In the genomic region with DNA sequence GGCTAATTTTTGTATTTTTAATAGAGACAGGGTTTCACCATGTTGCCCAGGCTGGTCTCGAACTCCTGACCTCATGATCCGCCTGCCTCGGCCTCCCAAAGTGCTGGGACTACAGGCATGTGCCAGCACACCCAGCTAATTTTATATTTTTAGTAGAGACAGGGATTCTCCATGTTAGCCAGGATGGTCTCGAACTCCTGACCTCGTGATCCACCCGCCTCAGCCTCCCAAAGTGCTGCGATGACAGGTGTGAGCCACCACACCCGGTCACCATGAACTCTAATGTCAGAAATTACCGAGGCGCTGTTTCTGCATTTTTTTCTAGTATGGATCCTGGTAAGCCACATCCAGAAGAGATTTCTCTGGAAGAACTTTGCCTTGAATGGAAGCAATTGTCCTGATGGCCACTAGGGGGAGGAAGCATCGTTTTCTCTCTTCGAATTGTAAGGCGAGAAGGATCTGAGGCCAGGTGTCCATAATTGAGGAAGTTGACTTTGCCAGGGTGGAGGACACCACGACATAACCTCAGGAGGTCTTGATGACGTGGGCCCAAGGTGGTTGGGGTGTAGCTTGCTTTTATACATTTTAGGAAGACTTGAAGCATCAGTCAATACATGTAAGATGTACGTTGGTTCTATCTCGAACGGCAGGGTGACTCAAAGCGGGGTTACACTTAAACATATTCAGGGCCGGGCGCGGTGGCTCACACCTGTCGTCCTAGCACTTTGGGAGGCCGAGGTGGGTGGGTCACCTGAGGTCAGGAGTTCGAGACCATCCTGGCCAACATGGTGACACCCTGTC, we compare ENCODE assay signal across 7 cellular contexts. TPM values are rescaled to one million over a fixed set of nuclear protein-coding genes. Genes with fewer than 3 reads are reported as not detected.
DNase-seq lines count a peak whose midpoint lies in the region; ATAC-seq, FAIRE-seq and TF ChIP-seq lines count a peak whose summit lies in the region.
"Not testable (repeated sequence)": the region's sequence is repeated elsewhere in the genome, so short reads cannot be mapped to it uniquely, and the experiment has no call there.

No MANE protein-coding gene starts in this region.

- H3K79me2 ChIP-seq in K562 (ENCODE audit: control insufficient read depth, insufficient read depth, low read length), result not testable (repeated sequence)

- peak; percentile 22 to 53; a peak in 2 of 4 replicates for TF ChIP-seq RAD21 in K562 (CRISPR knock-in tag; conservative IDR thresholded peaks at IDR 0.05 in 1 of 2, IDR thresholded peaks at IDR 0.05 in 1 of 2)

- not testable (repeated sequence) for H3K27ac ChIP-seq in K562 (ENCODE audit: extremely low read depth, low read depth, low read length); heart right ventricle; neutrophil

- H3K9ac ChIP-seq in K562 (ENCODE audit: insufficient read depth in 1 of 2, low read depth in 2 of 2, low read length in 2 of 2), result not testable (repeated sequence)

- not testable (repeated sequence) for H3K27me3 ChIP-seq in K562 (ENCODE audit: control insufficient read depth in 2 of 2, insufficient read depth in 2 of 2, low read length in 2 of 2); neutrophil
- peaks cover 0 to 22% (median 0%) of the 10 kb centered on the region in 7 donors for H3K27me3 ChIP-seq in heart right ventricle

- BruUV-seq in K562 (replicated peaks; lab: Mats Ljungman, UMichigan), result not testable (repeated sequence)

- FAIRE-seq in TTC549 (lab: Jason Lieb, UNC) (peak; percentile 50), K562 (lab: Jason Lieb, UNC) (peak; percentile 75)

- intact Hi-C loops in K562 (cut with micrococcal nuclease), result loop anchor here (1.0 to 5.0 kb wide), 2 partner anchors 810 to 941 kb away; no protein-coding TSS in a partner anchor
- intact Hi-C loops in heart right ventricle (cut with DNase I), result loop anchor here in 8 of 10 donors (2.0 to 10.0 kb wide), 4 partner anchors 940 to 955 kb away; no protein-coding TSS in a partner anchor

- not testable (repeated sequence) for TF ChIP-seq EP300 in K562 (IDR thresholded peaks at IDR 0.05; ENCODE audit: low read length)

- not testable (repeated sequence) for H3K9me1 ChIP-seq in K562 (ENCODE audit: control insufficient read depth, insufficient read depth, low read length)

- in situ Hi-C loops in K562 (cut with MboI), result loop anchor here (25.0 kb wide), 1 partner anchor 960 kb away; no protein-coding TSS in a partner anchor

- not testable (repeated sequence) for H3K4me2 ChIP-seq in K562 (ENCODE audit: insufficient read depth, low read length)

- 18% methylated on average over 21 of the region's 25 CpGs for WGBS in K562 (ENCODE audit: insufficient coverage, low coverage, missing lambda C conversion rate)
- WGBS in heart right ventricle, 2 donors, result 56 to 60% methylated on average over 25 of the region's 25 CpGs

- not testable (repeated sequence) for H3K9me3 ChIP-seq in K562 (replicated peaks; ENCODE audit: control insufficient read depth, insufficient read depth, low read depth, low read length); heart right ventricle; neutrophil

- POLR2A ChIA-PET in K562 (lab: Yijun Ruan, JAX), result not testable (repeated sequence)

- H3K4me3 ChIP-seq in K562; heart right ventricle; neutrophil (ENCODE audit: low read depth in 1 of 2, low read length in 1 of 2): not testable (repeated sequence)

- not testable (repeated sequence) for TF ChIP-seq POLR2A in K562 (conservative IDR thresholded peaks at IDR 0.05)

- H3K36me3 ChIP-seq in K562 (ENCODE audit: control insufficient read depth, insufficient read depth, low read length); heart right ventricle; neutrophil: not testable (repeated sequence)

- not testable (repeated sequence) for H4K20me1 ChIP-seq in K562 (replicated peaks; ENCODE audit: control insufficient read depth, insufficient read depth, low read length)

- H3K4me1 ChIP-seq in K562 (replicated peaks in 1 of 2; ENCODE audit: control insufficient read depth in 2 of 2, insufficient read depth in 2 of 2, low read length in 2 of 2); heart right ventricle; neutrophil (ENCODE audit: control insufficient read depth in 1 of 2, insufficient read depth in 1 of 2, low read depth in 1 of 2, low read length in 1 of 2): not testable (repeated sequence)

- peak; percentile 54 to 76 (median 73); a peak in 5 of 6 replicates for TF ChIP-seq CTCF in K562 (IDR thresholded peaks at IDR 0.05 in 2 of 3, conservative IDR thresholded peaks at IDR 0.05 in 1 of 3; ENCODE audit: insufficient read depth in 2 of 3, low read depth in 1 of 3, low read length in 3 of 3)
- TF ChIP-seq CTCF in heart right ventricle (IDR thresholded peaks at IDR 0.05), result peak; percentile 56 to 88 (median 84)
- TF ChIP-seq CTCF in neutrophil (IDR thresholded peaks at IDR 0.05), result peak; percentile 78

- CTCF ChIA-PET in K562 (lab: Yijun Ruan, JAX; ENCODE audit: low intra/inter-chr PET ratio), result not testable (repeated sequence)

- ATAC-seq in K562 (peak; percentile 66; the same call in 2 of the 3 replicates), heart right ventricle (peak in 2 of 8 donors; percentile 27 to 40)

- H2AFZ ChIP-seq in K562 (ENCODE audit: low read depth, low read length), result not testable (repeated sequence)

- DNase-seq in GDM1 (lab: John Stamatoyannopoulos, UW) (peak; percentile 63), HuH-7.5 (ENCODE audit: low spot score) (peak; percentile 21), NCI-H524 (lab: John Stamatoyannopoulos, UW) (peak; percentile 27 to 76), K562 (ENCODE audit: extremely low read depth in 1 of 4, low spot score in 3 of 4) (peak; percentile 30 to 55 (median 44)), heart right ventricle (peak in 1 of 2 donors; percentile 24)

TF ChIP-seq in K562, 482 proteins besides CTCF, POLR2A, EP300 and RAD21:
- TF ChIP-seq SPI1 (IDR thresholded peaks at IDR 0.05; ENCODE audit: borderline replicate concordance, low read depth, low read length) (0 out of 2 replicates have a peak, but pooled peaks have one; percentile 28), SRF (CRISPR knock-in tag; IDR thresholded peaks at IDR 0.05) (peak in 1 of 2 experiments; percentile 65; a peak in 1 of 4 replicates), ESRRA (IDR thresholded peaks at IDR 0.05; ENCODE audit: borderline replicate concordance, low read depth) (0 out of 2 replicates have a peak, but pooled peaks have one; percentile 37), CREM (IDR thresholded peaks at IDR 0.05; ENCODE audit: low read depth) (0 out of 2 replicates have a peak, but pooled peaks have one; percentile 4), CTBP1 (IDR thresholded peaks at IDR 0.05; ENCODE audit: borderline replicate concordance) (peak; percentile 25; the same call in 1 of the 2 replicates), ARNT (IDR thresholded peaks at IDR 0.05) (peak in 1 of 2 experiments; percentile 88; a peak in 2 of 4 replicates)
TF ChIP-seq in K562: peak in this region for 6; not testable (repeated sequence) for 476.

RNA-seq across cellular contexts. Expression of a gene that starts 37.4 kb away (rescaled TPM):
- not detected in 2 replicates for total RNA-seq in K562 (2011; cell fraction: chromatin; rRNA removed; ENCODE audit: low replicate concordance)
- not detected in 2 replicates for total RNA-seq in K562 (2011; cell fraction: nucleolus; rRNA removed)
- not detected in 2 replicates for total RNA-seq in K562 (2011; cell fraction: nucleoplasm; rRNA removed)
- total RNA-seq in K562 (2014; rRNA removed) (0.16 TPM in 1 of 2 replicates, not detected in the other), K562 (2014; rRNA removed; fragmentation: Illumina TruSeq; extraction: Trizol) (not detected in 2 replicates), K562 (2015; rRNA removed; fragmentation: Illumina TruSeq; extraction: Trizol) (not detected in 2 replicates), K562 (2021) (not detected in 2 replicates), heart right ventricle (not detected)
- polyA plus RNA-seq in K562 (2011; rRNA removed) (0.20 TPM in 1 of 2 replicates, not detected in the other), K562 (2014; fragmentation: Illumina TruSeq; extraction: Trizol) (0.17 TPM in 1 of 2 replicates, not detected in the other), K562 (2014; fragmentation: Nextera tagmentation; extraction: Ambion mirVana) (under 1 TPM in 1 of 2 experiments, not detected in 1; 0.06 TPM), K562 (2014; rRNA removed) (not detected in 2 replicates), heart right ventricle (under 1 TPM; 0.09 to 0.37 TPM)
- polyA plus RNA-seq in K562 (2011; cell fraction: cytosol; rRNA removed), result 0.04 TPM in 1 of 2 replicates, not detected in the other
- not detected in 2 replicates for polyA plus RNA-seq in K562 (2011; cell fraction: nucleus; rRNA removed)
- polyA plus RNA-seq in K562 (2012), result 0.07 and 0.17 TPM in 2 replicates
- not detected in 2 replicates for polyA minus RNA-seq in K562 (2011; rRNA and poly(A)+ RNA removed)
- polyA minus RNA-seq in K562 (2011; cell fraction: cytosol; rRNA and poly(A)+ RNA removed), result not detected in 2 replicates
- not detected in 2 replicates for polyA minus RNA-seq in K562 (2011; cell fraction: nucleus; rRNA and poly(A)+ RNA removed)
